In genomic region chr6:8983202-8983688, GRCh38 we compare ENCODE assay signal across 8 cellular contexts.
A peak's percentile ranks its signal among the peaks of the same experiment; 100 is the strongest.
DNase-seq lines count a peak whose midpoint lies in the region; ATAC-seq, FAIRE-seq and TF ChIP-seq lines count a peak whose summit lies in the region.

No MANE protein-coding gene starts in this region.

- ATAC-seq in GM18505 (IDR thresholded peaks at IDR 0.05; ENCODE audit: unreplicated experiment) (peak; percentile 100), HG02885 (IDR thresholded peaks at IDR 0.05; ENCODE audit: poor library complexity, unreplicated experiment) (peak; percentile 99), K562 (peak; percentile 98)

- H3K36me3 ChIP-seq in K562 (ENCODE audit: control insufficient read depth, insufficient read depth, low read length), result no peaks in the 10 kb centered on the region
- no peaks in the 10 kb centered on the region for H3K36me3 ChIP-seq in iPS DF 6.9 (ENCODE audit: control insufficient read depth, insufficient read depth, low read length)
- no peaks in the 10 kb centered on the region for H3K36me3 ChIP-seq in spleen

- DNase-seq in A172 (ENCODE audit: low spot score) (peak; percentile 50), NCI-H146 treated with DMSO at 0.1 percent for 48 hours (lab: John Stamatoyannopoulos, UW; ENCODE audit: unreplicated experiment) (peak; percentile 63), T-helper 2 cell (peak in 4 of 5 experiments; percentile 3 to 44 (median 22)), K562 (ENCODE audit: extremely low read depth in 1 of 4, low spot score in 3 of 4) (peak; percentile 68 to 80 (median 73)), iPS DF 6.9 (ENCODE audit: low read depth, low spot score) (peak; percentile 47), spleen (peak; percentile 84)

- POLR2A ChIA-PET in K562 (lab: Yijun Ruan, JAX), result no interaction called here

- H3K9me3 ChIP-seq in K562 (replicated peaks; ENCODE audit: control insufficient read depth, insufficient read depth, low read depth, low read length) (no peaks in the 10 kb centered on the region), iPS DF 6.9 (ENCODE audit: control insufficient read depth, insufficient read depth, low read length) (no peaks in the 10 kb centered on the region), spleen (no peaks in the 10 kb centered on the region)

- in situ Hi-C loops in K562 (cut with MboI), result loop anchor here (5.0 kb wide), 1 partner anchor 1449 kb away; no protein-coding TSS in a partner anchor

- CTCF ChIA-PET in K562 (lab: Yijun Ruan, JAX; ENCODE audit: low intra/inter-chr PET ratio), result interaction anchor here (0.6 to 1.8 kb wide), 4 partner anchors 11 to 1452 kb away, joined by 3 to 12 read pairs (median 6); partner anchors contain the start of gene TFAP2A

- TF ChIP-seq CTCF in K562 (IDR thresholded peaks at IDR 0.05 in 2 of 3, conservative IDR thresholded peaks at IDR 0.05 in 1 of 3; ENCODE audit: insufficient read depth in 2 of 3, low read depth in 1 of 3, low read length in 3 of 3) (peak; percentile 94 to 97 (median 96)), spleen (IDR thresholded peaks at IDR 0.05 in 8 of 11, conservative IDR thresholded peaks at IDR 0.05 in 3 of 11) (peak in 10 of 11 experiments; percentile 48 to 91 (median 85))

- H3K9ac ChIP-seq in K562 (ENCODE audit: insufficient read depth in 1 of 2, low read depth in 2 of 2, low read length in 2 of 2), result no peak overlapping the region

- H3K4me1 ChIP-seq in K562 (replicated peaks in 1 of 2; ENCODE audit: control insufficient read depth in 2 of 2, insufficient read depth in 2 of 2, low read length in 2 of 2) (no peaks in the 10 kb centered on the region), iPS DF 6.9 (ENCODE audit: control insufficient read depth, insufficient read depth, low read length) (no peaks in the 10 kb centered on the region), spleen (peaks cover 0 to 6% (median 0%) of the 10 kb centered on the region in 6 donors)

- no peaks in the 10 kb centered on the region for H3K9me1 ChIP-seq in K562 (ENCODE audit: control insufficient read depth, insufficient read depth, low read length)

- H3K79me2 ChIP-seq in K562 (ENCODE audit: control insufficient read depth, insufficient read depth, low read length), result no peaks in the 10 kb centered on the region

- H3K4me3 ChIP-seq in K562 (no peak overlapping the region), iPS DF 6.9 (ENCODE audit: low read length) (no peak overlapping the region), spleen (no peak overlapping the region)

- intact Hi-C loops in K562 (cut with micrococcal nuclease) (loop anchor here (1.0 to 2.0 kb wide), 2 partner anchors 852 to 1446 kb away; no protein-coding TSS in a partner anchor), spleen (cut with DNase I; ENCODE audit: low total_unique reads) (no loop called here)

- BruUV-seq in K562 (replicated peaks; lab: Mats Ljungman, UMichigan), result no TSS peak

- peak; percentile 85 to 87 for TF ChIP-seq RAD21 in K562 (CRISPR knock-in tag; conservative IDR thresholded peaks at IDR 0.05 in 1 of 2, IDR thresholded peaks at IDR 0.05 in 1 of 2)

- FAIRE-seq in K562 (lab: Jason Lieb, UNC), result peak; percentile 93

- H3K27ac ChIP-seq in K562 (ENCODE audit: extremely low read depth, low read depth, low read length) (no peak overlapping the region), iPS DF 6.9 (ENCODE audit: low read length) (no peak overlapping the region), spleen (no peak overlapping the region)

- H4K20me1 ChIP-seq in K562 (replicated peaks; ENCODE audit: control insufficient read depth, insufficient read depth, low read length), result no peaks in the 10 kb centered on the region

- H2AFZ ChIP-seq in K562 (ENCODE audit: low read depth, low read length), result no peak overlapping the region

- no peak for TF ChIP-seq POLR2A in GM18505 (IDR thresholded peaks at IDR 0.05; ENCODE audit: borderline replicate concordance, extremely low read depth, insufficient read depth, insufficient read length)
- no peak for TF ChIP-seq POLR2A in K562 (conservative IDR thresholded peaks at IDR 0.05)
- TF ChIP-seq POLR2A in spleen (IDR thresholded peaks at IDR 0.05), result no peak

- TF ChIP-seq EP300 in K562 (IDR thresholded peaks at IDR 0.05; ENCODE audit: low read length), result no peak

- no peaks in the 10 kb centered on the region for H3K27me3 ChIP-seq in K562 (ENCODE audit: control insufficient read depth in 2 of 2, insufficient read depth in 2 of 2, low read length in 2 of 2)
- no peaks in the 10 kb centered on the region for H3K27me3 ChIP-seq in iPS DF 6.9 (ENCODE audit: control insufficient read depth, insufficient read depth, low read length)
- H3K27me3 ChIP-seq in spleen (replicated peaks in 1 of 7), result peaks cover 0 to 7% (median 0%) of the 10 kb centered on the region in 7 donors

- no peak overlapping the region for H3K4me2 ChIP-seq in K562 (ENCODE audit: insufficient read depth, low read length)

- WGBS in K562 (ENCODE audit: insufficient coverage, low coverage, missing lambda C conversion rate), result 4% methylated on average over 10 of the region's 10 CpGs
- no CpG with 5 or more reads among the region's 10 CpGs for WGBS in iPS DF 6.9 (ENCODE audit: insufficient coverage, insufficient read length)
- WGBS in spleen, 5 donors, result 4 to 8% (median 5%) methylated on average over 10 of the region's 10 CpGs

TF ChIP-seq in K562, 482 proteins besides CTCF, POLR2A, EP300 and RAD21 (continues in another document):
- TF ChIP-seq, protein P1, sequence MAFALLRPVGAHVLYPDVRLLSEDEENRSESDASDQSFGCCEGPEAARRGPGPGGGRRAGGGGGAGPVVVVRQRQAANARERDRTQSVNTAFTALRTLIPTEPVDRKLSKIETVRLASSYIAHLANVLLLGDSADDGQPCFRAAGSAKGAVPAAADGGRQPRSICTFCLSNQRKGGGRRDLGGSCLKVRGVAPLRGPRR (CRISPR knock-in tag; IDR thresholded peaks at IDR 0.05), result no peak
- TF ChIP-seq ZNF133 (CRISPR knock-in tag; IDR thresholded peaks at IDR 0.05) (no peak), MBD2 (IDR thresholded peaks at IDR 0.05; ENCODE audit: borderline replicate concordance, low read depth) (no peak), ZNF134 (CRISPR knock-in tag; conservative IDR thresholded peaks at IDR 0.05) (no peak), CC2D1A (IDR thresholded peaks at IDR 0.05) (0 out of 2 replicates have a peak, but pooled peaks have one; percentile 28), RB1 (IDR thresholded peaks at IDR 0.05; ENCODE audit: low read depth) (no peak), CHD1 (IDR thresholded peaks at IDR 0.05; ENCODE audit: low read length) (no peak), ZNF764 (CRISPR knock-in tag; IDR thresholded peaks at IDR 0.05; ENCODE audit: low read depth) (no peak), TAF1 (IDR thresholded peaks at IDR 0.05; ENCODE audit: control insufficient read depth, extremely low read depth, insufficient read depth, low read length, severe bottlenecking) (no peak), TBP (optimal IDR thresholded peaks at IDR 0.05; ENCODE audit: low read depth, low read length) (no peak), ZKSCAN3 (CRISPR knock-in tag; IDR thresholded peaks at IDR 0.05) (no peak), TBL1XR1 (IDR thresholded peaks at IDR 0.05; ENCODE audit: low read length in 2 of 2) (no peak)
- TF ChIP-seq, protein P2, sequence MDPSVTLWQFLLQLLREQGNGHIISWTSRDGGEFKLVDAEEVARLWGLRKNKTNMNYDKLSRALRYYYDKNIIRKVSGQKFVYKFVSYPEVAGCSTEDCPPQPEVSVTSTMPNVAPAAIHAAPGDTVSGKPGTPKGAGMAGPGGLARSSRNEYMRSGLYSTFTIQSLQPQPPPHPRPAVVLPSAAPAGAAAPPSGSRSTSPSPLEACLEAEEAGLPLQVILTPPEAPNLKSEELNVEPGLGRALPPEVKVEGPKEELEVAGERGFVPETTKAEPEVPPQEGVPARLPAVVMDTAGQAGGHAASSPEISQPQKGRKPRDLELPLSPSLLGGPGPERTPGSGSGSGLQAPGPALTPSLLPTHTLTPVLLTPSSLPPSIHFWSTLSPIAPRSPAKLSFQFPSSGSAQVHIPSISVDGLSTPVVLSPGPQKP (CRISPR knock-in tag; IDR thresholded peaks at IDR 0.05), result no peak
- TF ChIP-seq, protein P3, sequence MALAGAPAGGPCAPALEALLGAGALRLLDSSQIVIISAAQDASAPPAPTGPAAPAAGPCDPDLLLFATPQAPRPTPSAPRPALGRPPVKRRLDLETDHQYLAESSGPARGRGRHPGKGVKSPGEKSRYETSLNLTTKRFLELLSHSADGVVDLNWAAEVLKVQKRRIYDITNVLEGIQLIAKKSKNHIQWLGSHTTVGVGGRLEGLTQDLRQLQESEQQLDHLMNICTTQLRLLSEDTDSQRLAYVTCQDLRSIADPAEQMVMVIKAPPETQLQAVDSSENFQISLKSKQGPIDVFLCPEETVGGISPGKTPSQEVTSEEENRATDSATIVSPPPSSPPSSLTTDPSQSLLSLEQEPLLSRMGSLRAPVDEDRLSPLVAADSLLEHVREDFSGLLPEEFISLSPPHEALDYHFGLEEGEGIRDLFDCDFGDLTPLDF (CRISPR knock-in tag; IDR thresholded peaks at IDR 0.05), result no peak
- TF ChIP-seq, protein P4, sequence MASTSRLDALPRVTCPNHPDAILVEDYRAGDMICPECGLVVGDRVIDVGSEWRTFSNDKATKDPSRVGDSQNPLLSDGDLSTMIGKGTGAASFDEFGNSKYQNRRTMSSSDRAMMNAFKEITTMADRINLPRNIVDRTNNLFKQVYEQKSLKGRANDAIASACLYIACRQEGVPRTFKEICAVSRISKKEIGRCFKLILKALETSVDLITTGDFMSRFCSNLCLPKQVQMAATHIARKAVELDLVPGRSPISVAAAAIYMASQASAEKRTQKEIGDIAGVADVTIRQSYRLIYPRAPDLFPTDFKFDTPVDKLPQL (IDR thresholded peaks at IDR 0.05; ENCODE audit: extremely low read depth, insufficient read length), result no peak

Comparison
In these comparisons a context has a peak if more than half of its experiments do, and no peak if none do; other contexts are left out.
1. DNase-seq: peak in every context shown above with its lines; median percentile 84 in spleen; 73 in K562; 63 in NCI-H146 treated with DMSO at 0.1 percent for 48 hours; 50 in A172; 47 in iPS DF 6.9; 22 in T-helper 2 cell.